Comparison of ENCODE assay signal across 15 cellular contexts in genomic region chr18:79513381-79514081, GRCh38.
DNase-seq lines count a peak whose midpoint lies in the region; TF ChIP-seq lines count a peak whose summit lies in the region.
"Had no signal": no experiment of that assay in that cellular context is flagged by ENCODE, and none has a peak within 500 bp of the region (broad histone marks: within the 10 kb centered on the region; RNA-seq: fewer than 3 reads in every experiment).

No MANE protein-coding gene starts in this region.

- no peak overlapping the region for H3K4me3 Mint-ChIP-seq in activated CD4-positive, alpha-beta T cell treated with anti-CD3 and anti-CD28 coated beads, Interleukin-2, amount 10 ng/mL, durations not matched to agents 7 days and 5 days
- H3K4me3 Mint-ChIP-seq in CD4-positive, alpha-beta memory T cell: no peak overlapping the region
- H3K4me3 Mint-ChIP-seq: neural crest cell; stimulated activated effector memory CD8-positive, alpha-beta T cell treated with anti-CD3 and anti-CD28 coated beads, Interleukin-12 subunit alpha, Interleukin-12 subunit beta, amount 100 ng/mL, for 72 hours had no signal

- peaks cover 33% of the 10 kb centered on the region for H3K4me1 Mint-ChIP-seq in activated CD4-positive, alpha-beta T cell treated with anti-CD3 and anti-CD28 coated beads, Interleukin-2, amount 10 ng/mL, durations not matched to agents 7 days and 5 days
- peaks cover 24 to 48% (median 36%) of the 10 kb centered on the region in 4 donors for H3K4me1 Mint-ChIP-seq in CD4-positive, alpha-beta memory T cell

- TF ChIP-seq CTCF in suprapubic skin (IDR thresholded peaks at IDR 0.05) (no peak), GM13976 (IDR thresholded peaks at IDR 0.05; ENCODE audit: borderline replicate concordance, control extremely low read depth, extremely low read depth, insufficient read depth, missing control alignments) (no peak)

- no peak for TF ChIP-seq POLR2A in suprapubic skin (IDR thresholded peaks at IDR 0.05)

- peak; percentile 58 for DNase-seq in activated effector memory CD4-positive, alpha-beta T cell treated with anti-CD3 and anti-CD28 coated beads, Interleukin-2, amount 50 U/mL, for 16 hours
- DNase-seq in activated effector memory CD4-positive, alpha-beta T cell treated with Interleukin-2 at 50 U/mL for 16 hours: no peak
- peak; percentile 5 for DNase-seq in activated CD4-positive, alpha-beta T cell treated with anti-CD3 and anti-CD28 coated beads, Interleukin-2, amount 10 ng/mL, durations not matched to agents 7 days and 5 days
- DNase-seq in islet precursor cell (peak; percentile 41), suprapubic skin (ENCODE audit: low spot score in 2 of 2) (peak; percentile 48 to 63), GM13976 (ENCODE audit: low spot score) (no peak), nucleus accumbens (lab: John Stamatoyannopoulos, UW) (no peak)
- DNase-seq in CD4-positive, alpha-beta memory T cell: no peak
- DNase-seq: GM23248, mesenchymal stem cell, NCI-H1930, NCI-H524 had no signal

- POLR2A ChIA-PET in activated CD4-positive, alpha-beta T cell treated with anti-CD3 and anti-CD28 coated beads, Interleukin-2, amount 10 ng/mL, durations not matched to agents 7 days and 5 days (lab: Charles Lee): no interaction called here
- POLR2A ChIA-PET in CD4-positive, alpha-beta memory T cell (lab: Charles Lee; ENCODE audit: partially characterized antibody): no interaction called here

- H3K27me3 Mint-ChIP-seq in activated CD4-positive, alpha-beta T cell treated with anti-CD3 and anti-CD28 coated beads, Interleukin-2, amount 10 ng/mL, durations not matched to agents 7 days and 5 days: no peaks in the 10 kb centered on the region
- H3K27me3 Mint-ChIP-seq in CD4-positive, alpha-beta memory T cell: no peaks in the 10 kb centered on the region

- peaks cover 2% of the 10 kb centered on the region for H3K4me1 ChIP-seq in suprapubic skin
- H3K4me1 ChIP-seq in CD4-positive, alpha-beta memory T cell (ENCODE audit: insufficient read depth, low read length): peaks cover 30% of the 10 kb centered on the region

- no peak overlapping the region for H3K27ac Mint-ChIP-seq in activated CD4-positive, alpha-beta T cell treated with anti-CD3 and anti-CD28 coated beads, Interleukin-2, amount 10 ng/mL, durations not matched to agents 7 days and 5 days
- peak overlapping the region in 1 of 7 donors; percentile 17 for H3K27ac Mint-ChIP-seq in CD4-positive, alpha-beta memory T cell
- H3K27ac Mint-ChIP-seq: stimulated activated effector memory CD8-positive, alpha-beta T cell treated with anti-CD3 and anti-CD28 coated beads, Interleukin-12 subunit alpha, Interleukin-12 subunit beta, amount 100 ng/mL, for 72 hours had no signal

- H3K36me3 Mint-ChIP-seq in activated CD4-positive, alpha-beta T cell treated with anti-CD3 and anti-CD28 coated beads, Interleukin-2, amount 10 ng/mL, durations not matched to agents 7 days and 5 days (ENCODE audit: low read depth): peaks cover 9% of the 10 kb centered on the region
- peaks cover 9 to 19% of the 10 kb centered on the region in 2 donors for H3K36me3 Mint-ChIP-seq in CD4-positive, alpha-beta memory T cell

- peaks cover 7% of the 10 kb centered on the region for H3K36me3 ChIP-seq in suprapubic skin
- peaks cover 4% of the 10 kb centered on the region for H3K36me3 ChIP-seq in CD4-positive, alpha-beta memory T cell (ENCODE audit: insufficient read depth, low read length)

- intact Hi-C loops in CD4-positive, alpha-beta memory T cell (cut with micrococcal nuclease): no loop called here

- in situ Hi-C loops in GM13976 (cut with MboI; ENCODE audit: low sequenced_read_pairs, unreplicated experiment): loop anchor here (10.0 kb wide), 1 partner anchor 109 kb away; no protein-coding TSS in a partner anchor

- no peak overlapping the region for H3K27ac ChIP-seq in suprapubic skin
- H3K27ac ChIP-seq in CD4-positive, alpha-beta memory T cell (ENCODE audit: low read depth, low read length): no peak overlapping the region
- H3K27ac ChIP-seq: gastroesophageal sphincter, GM23248 had no signal

- CTCF ChIA-PET in activated CD4-positive, alpha-beta T cell treated with anti-CD3 and anti-CD28 coated beads, Interleukin-2, amount 10 ng/mL, durations not matched to agents 7 days and 5 days (lab: Charles Lee): interaction anchor here (1.3 to 1.6 kb wide), 2 partner anchors 10 to 117 kb away, joined by 3 to 4 read pairs; no protein-coding TSS in a partner anchor
- CTCF ChIA-PET in CD4-positive, alpha-beta memory T cell (lab: Charles Lee; ENCODE audit: partially characterized antibody): interaction anchor here (0.9 to 2.0 kb wide), 2 partner anchors 10 to 133 kb away, joined by 3 to 7 read pairs; no protein-coding TSS in a partner anchor

- no peaks in the 10 kb centered on the region for H3K9me3 Mint-ChIP-seq in activated CD4-positive, alpha-beta T cell treated with anti-CD3 and anti-CD28 coated beads, Interleukin-2, amount 10 ng/mL, durations not matched to agents 7 days and 5 days
- no peaks in the 10 kb centered on the region for H3K9me3 Mint-ChIP-seq in CD4-positive, alpha-beta memory T cell
- H3K9me3 Mint-ChIP-seq: neural crest cell; stimulated activated effector memory CD8-positive, alpha-beta T cell treated with anti-CD3 and anti-CD28 coated beads, Interleukin-12 subunit alpha, Interleukin-12 subunit beta, amount 100 ng/mL, for 72 hours had no signal

- H3K4me3 ChIP-seq in suprapubic skin: no peak overlapping the region
- no peak overlapping the region for H3K4me3 ChIP-seq in CD4-positive, alpha-beta memory T cell (ENCODE audit: low read length in 2 of 2)
- H3K4me3 ChIP-seq: gastroesophageal sphincter, GM23248 had no signal

- no peaks in the 10 kb centered on the region for H3K9me3 ChIP-seq in suprapubic skin
- H3K9me3 ChIP-seq in CD4-positive, alpha-beta memory T cell (ENCODE audit: control insufficient read depth in 1 of 2, low read length in 2 of 2): no peaks in the 10 kb centered on the region
- H3K9me3 ChIP-seq: gastroesophageal sphincter had no signal

- 94% methylated on average over 15 of the region's 36 CpGs for WGBS in suprapubic skin

- no peaks in the 10 kb centered on the region for H3K27me3 ChIP-seq in suprapubic skin
- H3K27me3 ChIP-seq in CD4-positive, alpha-beta memory T cell (ENCODE audit: insufficient read depth, low read length): no peaks in the 10 kb centered on the region
- H3K27me3 ChIP-seq: gastroesophageal sphincter had no signal

- no peak for TF ChIP-seq EP300 in suprapubic skin (IDR thresholded peaks at IDR 0.05)

Comparison
In these comparisons a context has a peak if more than half of its experiments do, and no peak if none do; other contexts are left out.
1. DNase-seq: peak in activated effector memory CD4-positive, alpha-beta T cell treated with anti-CD3 and anti-CD28 coated beads, Interleukin-2, amount 50 U/mL, for 16 hours (single experiment), activated CD4-positive, alpha-beta T cell treated with anti-CD3 and anti-CD28 coated beads, Interleukin-2, amount 10 ng/mL, durations not matched to agents 7 days and 5 days (single experiment), islet precursor cell (single experiment) and suprapubic skin (2 of 2); none in activated effector memory CD4-positive, alpha-beta T cell treated with Interleukin-2 at 50 U/mL for 16 hours (single experiment), GM13976 (single experiment), nucleus accumbens (0 of 56) and CD4-positive, alpha-beta memory T cell (0 of 5).